ENCODE assay signal across 8 cellular contexts in genomic region chr3:183637633-183638032, GRCh38. TPM values are rescaled to one million over a fixed set of nuclear protein-coding genes. Genes with fewer than 3 reads are reported as not detected.
DNase-seq lines count a peak whose midpoint lies in the region; ATAC-seq, FAIRE-seq and TF ChIP-seq lines count a peak whose summit lies in the region.
"Not testable (repeated sequence)": the region's sequence is repeated elsewhere in the genome, so short reads cannot be mapped to it uniquely, and the experiment has no call there.

No MANE protein-coding gene starts in this region.

- FAIRE-seq in astrocyte (lab: Jason Lieb, UNC) = not testable (repeated sequence)

- not testable (repeated sequence) for TF ChIP-seq EP300 in esophagus muscularis mucosa (IDR thresholded peaks at IDR 0.05)

- H3K4me3 Mint-ChIP-seq in activated CD4-positive, alpha-beta T cell treated with anti-CD3 and anti-CD28 coated beads, Interleukin-2, amount 10 ng/mL, durations not matched to agents 24 days and 14 days = peak overlapping the region; percentile 94
- H3K4me3 Mint-ChIP-seq in astrocyte (ENCODE audit: unreplicated experiment) (peak overlapping the region; percentile 91), osteocyte (ENCODE audit: unreplicated experiment) (peak overlapping the region; percentile 86)

- not testable (repeated sequence) for H3K9me3 Mint-ChIP-seq in activated CD4-positive, alpha-beta T cell treated with anti-CD3 and anti-CD28 coated beads, Interleukin-2, amount 10 ng/mL, durations not matched to agents 24 days and 14 days; astrocyte (ENCODE audit: unreplicated experiment); osteocyte (ENCODE audit: unreplicated experiment)

- not testable (repeated sequence) for TF ChIP-seq CTCF in NB4 (IDR thresholded peaks at IDR 0.05; ENCODE audit: low read depth, low read length); astrocyte (IDR thresholded peaks at IDR 0.05; ENCODE audit: insufficient read depth, low read depth, low read length); esophagus muscularis mucosa (IDR thresholded peaks at IDR 0.05); lower lobe of right lung (IDR thresholded peaks at IDR 0.05); osteocyte (IDR thresholded peaks at IDR 0.05)

- peak overlapping the region in 10 of 11 experiments; percentile 91 to 99 (median 96); a peak in 19 of 22 replicates for H3K27ac ChIP-seq in BLaER1 treated with 17β-estradiol and CSF1 and Interleukin-3, amounts not matched to agents 10 nM and 100 nM
- H3K27ac ChIP-seq in astrocyte (ENCODE audit: low read depth, low read length) = not testable (repeated sequence)
- H3K27ac ChIP-seq in esophagus muscularis mucosa (replicated peaks in 1 of 4) (peak overlapping the region; percentile 93 to 99 (median 99)), lower lobe of right lung (peak overlapping the region; percentile 98), substantia nigra (ENCODE audit: low read depth, low read length, poor library complexity, severe bottlenecking) (peak overlapping the region; percentile 17)

- not testable (repeated sequence) for H3K36me3 Mint-ChIP-seq in activated CD4-positive, alpha-beta T cell treated with anti-CD3 and anti-CD28 coated beads, Interleukin-2, amount 10 ng/mL, durations not matched to agents 24 days and 14 days (ENCODE audit: low read depth); astrocyte (ENCODE audit: low read depth, unreplicated experiment); osteocyte (ENCODE audit: unreplicated experiment)

- not testable (repeated sequence) for TF ChIP-seq POLR2A in NB4 (IDR thresholded peaks at IDR 0.05; ENCODE audit: extremely low read depth, insufficient read length); esophagus muscularis mucosa (IDR thresholded peaks at IDR 0.05; ENCODE audit: low read depth)

- 79% methylated on average over 14 of the region's 14 CpGs for WGBS in esophagus muscularis mucosa

- H3K9ac ChIP-seq in BLaER1 treated with 17β-estradiol and CSF1 and Interleukin-3, amounts not matched to agents 10 nM and 100 nM = peak overlapping the region; percentile 92 to 99 (median 97); a peak in 21 of 22 replicates
- peak overlapping the region; percentile 98 for H3K9ac ChIP-seq in astrocyte (ENCODE audit: low read length)

- H3K27me3 ChIP-seq in BLaER1 treated with 17β-estradiol and CSF1 and Interleukin-3, amounts not matched to agents 10 nM and 100 nM; astrocyte (ENCODE audit: insufficient read depth, low read length); esophagus muscularis mucosa; lower lobe of right lung (ENCODE audit: low read depth): not testable (repeated sequence)

- not testable (repeated sequence) for DNase-seq in NB4 (ENCODE audit: low read depth); activated CD4-positive, alpha-beta T cell treated with anti-CD3 and anti-CD28 coated beads, Interleukin-2, amount 10 ng/mL, durations not matched to agents 24 days and 14 days; astrocyte (ENCODE audit: low read depth); esophagus muscularis mucosa (ENCODE audit: extremely low spot score); lower lobe of right lung; osteocyte (ENCODE audit: extremely low spot score, unreplicated experiment); substantia nigra (lab: John Stamatoyannopoulos, UW)

- H2AFZ ChIP-seq in astrocyte (ENCODE audit: low read depth, low read length) = not testable (repeated sequence)

- peak overlapping the region; percentile 91 for H3K27ac Mint-ChIP-seq in activated CD4-positive, alpha-beta T cell treated with anti-CD3 and anti-CD28 coated beads, Interleukin-2, amount 10 ng/mL, durations not matched to agents 24 days and 14 days
- peak overlapping the region; percentile 77 for H3K27ac Mint-ChIP-seq in astrocyte (ENCODE audit: unreplicated experiment)
- not testable (repeated sequence) for H3K27ac Mint-ChIP-seq in osteocyte (ENCODE audit: unreplicated experiment)

- H3K79me2 ChIP-seq in astrocyte (ENCODE audit: insufficient read depth, low read length) = peaks cover 15% of the 10 kb centered on the region

- H3K4me1 Mint-ChIP-seq in activated CD4-positive, alpha-beta T cell treated with anti-CD3 and anti-CD28 coated beads, Interleukin-2, amount 10 ng/mL, durations not matched to agents 24 days and 14 days = peaks cover 20% of the 10 kb centered on the region
- not testable (repeated sequence) for H3K4me1 Mint-ChIP-seq in astrocyte (ENCODE audit: low read depth, unreplicated experiment)
- H3K4me1 Mint-ChIP-seq in osteocyte (ENCODE audit: unreplicated experiment) = peaks cover 24% of the 10 kb centered on the region

- intact Hi-C loops in activated CD4-positive, alpha-beta T cell treated with anti-CD3 and anti-CD28 coated beads, Interleukin-2, amount 10 ng/mL, durations not matched to agents 24 days and 14 days (cut with micrococcal nuclease) = loop anchor here (2.0 to 10.0 kb wide), 5 partner anchors 120 to 725 kb away; partner anchors contain the start of gene ABCC5
- intact Hi-C loops in esophagus muscularis mucosa (cut with DNase I); lower lobe of right lung (cut with DNase I): not testable (repeated sequence)

- ATAC-seq in lower lobe of right lung = not testable (repeated sequence)

- peak overlapping the region; percentile 80 to 98 (median 94); a peak in 19 of 20 replicates for H3K4me3 ChIP-seq in BLaER1 treated with 17β-estradiol and CSF1 and Interleukin-3, amounts not matched to agents 10 nM and 100 nM
- peak overlapping the region; percentile 70 for H3K4me3 ChIP-seq in NB4 (ENCODE audit: low read depth, low read length)
- not testable (repeated sequence) for H3K4me3 ChIP-seq in astrocyte (ENCODE audit: insufficient read depth, low read depth, low read length)
- peak overlapping the region in 3 of 4 donors; percentile 93 to 99 (median 95) for H3K4me3 ChIP-seq in esophagus muscularis mucosa
- peak overlapping the region; percentile 97 for H3K4me3 ChIP-seq in lower lobe of right lung

- not testable (repeated sequence) for H3K27me3 Mint-ChIP-seq in activated CD4-positive, alpha-beta T cell treated with anti-CD3 and anti-CD28 coated beads, Interleukin-2, amount 10 ng/mL, durations not matched to agents 24 days and 14 days; astrocyte (ENCODE audit: low read depth, unreplicated experiment); osteocyte (ENCODE audit: unreplicated experiment)

- H3K9me3 ChIP-seq in BLaER1 treated with 17β-estradiol and CSF1 and Interleukin-3, amounts not matched to agents 10 nM and 100 nM (replicated peaks in 1 of 11); astrocyte (ENCODE audit: insufficient read depth, low read depth, low read length); esophagus muscularis mucosa; lower lobe of right lung: not testable (repeated sequence)

- H4K20me1 ChIP-seq in BLaER1 treated with 17β-estradiol and CSF1 and Interleukin-3, amounts not matched to agents 10 nM and 100 nM = peaks cover 0 to 61% (median 8%) of the 10 kb centered on the region in 11 experiments; a peak in 9 of 22 replicates
- not testable (repeated sequence) for H4K20me1 ChIP-seq in astrocyte (ENCODE audit: insufficient read depth, low read length)

- peaks cover 0 to 16% (median under 1%) of the 10 kb centered on the region in 11 experiments; a peak in 6 of 22 replicates for H3K36me3 ChIP-seq in BLaER1 treated with 17β-estradiol and CSF1 and Interleukin-3, amounts not matched to agents 10 nM and 100 nM
- not testable (repeated sequence) for H3K36me3 ChIP-seq in astrocyte (ENCODE audit: insufficient read depth, low read length); esophagus muscularis mucosa; lower lobe of right lung

- peaks cover 18 to 26% (median 20%) of the 10 kb centered on the region in 10 experiments for H3K4me1 ChIP-seq in BLaER1 treated with 17β-estradiol and CSF1 and Interleukin-3, amounts not matched to agents 10 nM and 100 nM
- not testable (repeated sequence) for H3K4me1 ChIP-seq in astrocyte (ENCODE audit: insufficient read depth, low read length)
- H3K4me1 ChIP-seq in esophagus muscularis mucosa = peaks cover 38 to 64% (median 53%) of the 10 kb centered on the region in 4 donors
- peaks cover 29% of the 10 kb centered on the region for H3K4me1 ChIP-seq in lower lobe of right lung

- peak overlapping the region; percentile 67 to 93 (median 88) for H3K4me2 ChIP-seq in BLaER1 treated with 17β-estradiol and CSF1 and Interleukin-3, amounts not matched to agents 10 nM and 100 nM
- H3K4me2 ChIP-seq in astrocyte (ENCODE audit: low read length) = peak overlapping the region; percentile 89

RNA-seq across cellular contexts. Expression of gene KLHL24, which starts 2.2 kb away (rescaled TPM):
- 6.7 and 6.9 TPM in 2 replicates for total RNA-seq in activated CD4-positive, alpha-beta T cell treated with anti-CD3 and anti-CD28 coated beads, Interleukin-2, amount 10 ng/mL, durations not matched to agents 24 days and 14 days
- 38.7 and 40.1 TPM in 2 replicates for total RNA-seq in astrocyte
- 100 to 1,000 TPM in 3 of 4 donors, 10 to 100 TPM in 1; 87.5 to 166 (median 123) TPM for total RNA-seq in esophagus muscularis mucosa
- total RNA-seq in lower lobe of right lung = 93.9 TPM
- total RNA-seq in osteocyte = 101 and 105 TPM in 2 replicates

RNA-seq across cellular contexts. Expression of gene YEATS2, which starts 60.0 kb away (rescaled TPM):
- total RNA-seq in activated CD4-positive, alpha-beta T cell treated with anti-CD3 and anti-CD28 coated beads, Interleukin-2, amount 10 ng/mL, durations not matched to agents 24 days and 14 days = 58.4 and 62.2 TPM in 2 replicates
- 39.9 and 45.3 TPM in 2 replicates for total RNA-seq in astrocyte
- total RNA-seq in esophagus muscularis mucosa = 10 to 100 TPM; 18.2 to 34.3 (median 29.5) TPM
- 29.0 TPM for total RNA-seq in lower lobe of right lung
- total RNA-seq in osteocyte = 40.8 and 41.4 TPM in 2 replicates
